22 cellular contexts compared by ENCODE assay signal in genomic region chr16:11260596-11260966, GRCh38. TPM values are rescaled to one million over a fixed set of nuclear protein-coding genes. Genes with fewer than 3 reads are reported as not detected.
"Had no signal": no experiment of that assay in that cellular context is flagged by ENCODE, and none has a peak within 500 bp of the region (broad histone marks: within the 10 kb centered on the region; RNA-seq: fewer than 3 reads in every experiment).

No MANE protein-coding gene starts in this region.

- H3K27ac Mint-ChIP-seq: activated CD4-positive, alpha-beta memory T cell treated with anti-CD3 and anti-CD28 coated beads, Interleukin-2, amount 10 ng/mL, durations not matched to agents 7 days and 5 days; nephron progenitor cell had no signal

- H3K4me3 ChIP-seq: adrenal gland, coronary artery, heart left ventricle, left lung, psoas muscle, suprapubic skin had no signal

- H3K27me3 ChIP-seq: adrenal gland, heart left ventricle, left lung, suprapubic skin had no signal

- H3K9me3 ChIP-seq: adrenal gland, heart left ventricle, left lung, psoas muscle, suprapubic skin had no signal

- H3K36me3 ChIP-seq: adrenal gland, heart left ventricle, left lung, suprapubic skin had no signal

- H3K27ac ChIP-seq: adrenal gland, coronary artery, heart left ventricle, left lung, psoas muscle, suprapubic skin had no signal

- H3K9me3 Mint-ChIP-seq: activated CD4-positive, alpha-beta memory T cell treated with anti-CD3 and anti-CD28 coated beads, Interleukin-2, amount 10 ng/mL, durations not matched to agents 7 days and 5 days; nephron progenitor cell had no signal

- H3K4me3 Mint-ChIP-seq: activated CD4-positive, alpha-beta memory T cell treated with anti-CD3 and anti-CD28 coated beads, Interleukin-2, amount 10 ng/mL, durations not matched to agents 7 days and 5 days; nephron progenitor cell had no signal

- ATAC-seq: activated CD4-positive, CD25-positive, alpha-beta regulatory T cell treated with anti-CD3 and anti-CD28 coated beads, Interleukin-2, amount 50 U/mL, for 24 hours; heart left ventricle; left lung; psoas muscle; sciatic nerve had no signal

- DNase-seq: activated CD4-positive, alpha-beta memory T cell treated with anti-CD3 and anti-CD28 coated beads, Interleukin-2, amount 10 ng/mL, durations not matched to agents 7 days and 5 days; activated CD8-positive, alpha-beta memory T cell treated with anti-CD3 and anti-CD28 coated beads, Interleukin-2, amount 50 U/mL, for 4 hours; activated naive CD4-positive, alpha-beta T cell; caudate nucleus; effector CD8-positive, alpha-beta T cell; left lung; nephron progenitor cell; psoas muscle; stimulated activated CD4-positive, alpha-beta T cell treated with anti-CD3 and anti-CD28 coated beads, Interleukin-2, amount 100 ng/mL, for 24 hours; stimulated activated naive CD4-positive, alpha-beta T cell treated with Interleukin-2 at 50 U/mL for 16 hours; T-helper 2 cell had no signal

RNA-seq across cellular contexts. Expression of gene TNP2, which starts 8.5 kb away (rescaled TPM):
- total RNA-seq: activated CD4-positive, alpha-beta memory T cell treated with anti-CD3 and anti-CD28 coated beads, Interleukin-2, amount 10 ng/mL, durations not matched to agents 7 days and 5 days; adrenal gland; fibroblast of lung; frontal cortex; heart left ventricle; left lung; mucosa of gallbladder; omental fat pad; psoas muscle; sciatic nerve; suprapubic skin; urinary bladder had no signal
- polyA plus RNA-seq: adrenal gland, fibroblast of lung, heart left ventricle, psoas muscle, urinary bladder had no signal

RNA-seq across cellular contexts. Expression of gene PRM3, which starts 12.8 kb away (rescaled TPM):
- total RNA-seq: activated CD4-positive, alpha-beta memory T cell treated with anti-CD3 and anti-CD28 coated beads, Interleukin-2, amount 10 ng/mL, durations not matched to agents 7 days and 5 days; adrenal gland; fibroblast of lung; frontal cortex; heart left ventricle; left lung; mucosa of gallbladder; omental fat pad; psoas muscle; sciatic nerve; suprapubic skin; urinary bladder had no signal
- polyA plus RNA-seq: adrenal gland, fibroblast of lung, heart left ventricle, psoas muscle, urinary bladder had no signal

RNA-seq across cellular contexts. Expression of gene PRM2, which starts 15.7 kb away (rescaled TPM):
- total RNA-seq: activated CD4-positive, alpha-beta memory T cell treated with anti-CD3 and anti-CD28 coated beads, Interleukin-2, amount 10 ng/mL, durations not matched to agents 7 days and 5 days; adrenal gland; fibroblast of lung; frontal cortex; heart left ventricle; left lung; mucosa of gallbladder; omental fat pad; psoas muscle; sciatic nerve; suprapubic skin; urinary bladder had no signal
- polyA plus RNA-seq: adrenal gland, fibroblast of lung, heart left ventricle, psoas muscle, urinary bladder had no signal

RNA-seq across cellular contexts. Expression of gene PRM1, which starts 20.5 kb away (rescaled TPM):
- total RNA-seq: activated CD4-positive, alpha-beta memory T cell treated with anti-CD3 and anti-CD28 coated beads, Interleukin-2, amount 10 ng/mL, durations not matched to agents 7 days and 5 days; adrenal gland; fibroblast of lung; frontal cortex; heart left ventricle; left lung; mucosa of gallbladder; omental fat pad; psoas muscle; sciatic nerve; suprapubic skin; urinary bladder had no signal
- polyA plus RNA-seq: adrenal gland, fibroblast of lung, heart left ventricle, psoas muscle, urinary bladder had no signal
